8 cellular contexts compared by ENCODE assay signal in genomic region chr6:116287668-116288282, GRCh38. TPM values are rescaled to one million over a fixed set of nuclear protein-coding genes. Genes with fewer than 3 reads are reported as not detected.
DNase-seq lines count a peak whose midpoint lies in the region; ATAC-seq, FAIRE-seq and TF ChIP-seq lines count a peak whose summit lies in the region.

No MANE protein-coding gene starts in this region.

- H3K27me3 ChIP-seq in DND-41 (ENCODE audit: insufficient read depth, low read length, poor library complexity) = no peaks in the 10 kb centered on the region
- no peaks in the 10 kb centered on the region for H3K27me3 ChIP-seq in GM12878 (replicated peaks in 1 of 2; ENCODE audit: control insufficient read depth in 2 of 2, insufficient read depth in 2 of 2, low read length in 1 of 2)
- H3K27me3 ChIP-seq in kidney epithelial cell (ENCODE audit: control insufficient read depth, insufficient read depth, low read length) = no peaks in the 10 kb centered on the region
- no peaks in the 10 kb centered on the region for H3K27me3 ChIP-seq in tibial artery

- no peak overlapping the region for H3K4me2 ChIP-seq in DND-41 (ENCODE audit: insufficient read depth, low read length)
- H3K4me2 ChIP-seq in GM12878 (ENCODE audit: control insufficient read depth, insufficient read depth) = no peak overlapping the region

- intact Hi-C loops in GM12878 (cut with micrococcal nuclease; ENCODE audit: unreplicated experiment) (loop anchor here (1.0 to 5.0 kb wide), 5 partner anchors 85 to 273 kb away; partner anchors contain the start of gene DSE), tibial artery (cut with DNase I; ENCODE audit: low total_unique reads) (loop anchor here (5.0 to 10.0 kb wide), 2 partner anchors 155 to 247 kb away; no protein-coding TSS in a partner anchor)

- no peaks in the 10 kb centered on the region for H3K36me3 ChIP-seq in DND-41 (ENCODE audit: insufficient read depth, low read length)
- H3K36me3 ChIP-seq in GM12878 (ENCODE audit: control insufficient read depth in 2 of 2, insufficient read depth in 2 of 2, low read length in 1 of 2) = no peaks in the 10 kb centered on the region
- H3K36me3 ChIP-seq in kidney epithelial cell (ENCODE audit: control insufficient read depth, insufficient read depth, low read length) = no peaks in the 10 kb centered on the region
- no peaks in the 10 kb centered on the region for H3K36me3 ChIP-seq in tibial artery

- POLR2A ChIA-PET in GM12878 (lab: Charles Lee) = no interaction called here

- H3K4me1 ChIP-seq in DND-41 (ENCODE audit: insufficient read depth, low read length) (no peaks in the 10 kb centered on the region), GM12878 (ENCODE audit: control insufficient read depth, insufficient read depth, low read length) (peaks cover 3% of the 10 kb centered on the region; the same call in 1 of the 2 replicates), tibial artery (no peaks in the 10 kb centered on the region)

- H3K27ac ChIP-seq in DND-41 (ENCODE audit: low read length) = no peak overlapping the region
- no peak overlapping the region for H3K27ac ChIP-seq in GM12878 (ENCODE audit: control insufficient read depth, insufficient read depth)
- H3K27ac ChIP-seq in tibial artery = no peak overlapping the region

- no TSS peak for BruUV-seq in GM12878 (replicated peaks; lab: Mats Ljungman, UMichigan)

- WGBS in GM12878 (ENCODE audit: insufficient coverage, insufficient replicate concordance, low lambda C conversion rate, missing lambda C conversion rate) = 100% methylated on average over 2 of the region's 2 CpGs

- CTCF ChIA-PET in GM12878 (lab: Yijun Ruan, JAX) = interaction anchor here (0.6 to 4.1 kb wide), 80 partner anchors 8 to 1181 kb away, joined by 3 to 96 read pairs (median 5); partner anchors contain the start of genes RWDD1, TSPYL1 and TSPYL4

- H3K79me2 ChIP-seq in DND-41 (ENCODE audit: insufficient read depth, low read length) (no peaks in the 10 kb centered on the region), GM12878 (ENCODE audit: control insufficient read depth, insufficient read depth, low read length) (no peaks in the 10 kb centered on the region)

- TF ChIP-seq RAD21 in GM12878 (IDR thresholded peaks at IDR 0.05; ENCODE audit: insufficient read depth, low read depth, low read length) = peak; percentile 96

- H3K9me3 ChIP-seq in DND-41 (ENCODE audit: insufficient read depth, low read length, severe bottlenecking) (no peaks in the 10 kb centered on the region), GM12878 (replicated peaks; ENCODE audit: control insufficient read depth, insufficient read depth, low read length) (no peaks in the 10 kb centered on the region; the same call in 2 of the 3 replicates), tibial artery (no peaks in the 10 kb centered on the region)

- H3K4me3 ChIP-seq in DND-41 (ENCODE audit: low read depth in 1 of 2, low read length in 2 of 2) (no peak overlapping the region), GM12878 (no peak overlapping the region), kidney epithelial cell (ENCODE audit: low read depth, low read length) (no peak overlapping the region), tibial artery (no peak overlapping the region)

- SMC1A ChIA-PET in GM12878 (lab: Charles Lee; ENCODE audit: uncharacterized antibody, unreplicated experiment) = interaction anchor here (0.6 to 7.4 kb wide), 58 partner anchors 8 to 357 kb away, joined by 3 to 42 read pairs (median 4); partner anchors contain the start of genes CALHM5 and TSPYL1

- ATAC-seq in DND-41 (ENCODE audit: insufficient read depth, low read depth) (peak; percentile 88), GM21737 (IDR thresholded peaks at IDR 0.05; ENCODE audit: unreplicated experiment) (peak; percentile 57), GM12878 (peak; percentile 84), HG02623 (IDR thresholded peaks at IDR 0.05; ENCODE audit: unreplicated experiment) (no peak)

- TF ChIP-seq POLR2A in GM12878 (IDR thresholded peaks at IDR 0.05; ENCODE audit: low read depth, low read length) = no peak

- in situ Hi-C loops in GM12878 (cut with MboI) = no loop called here

- RAD21 ChIA-PET in GM12878 (lab: Charles Lee; ENCODE audit: unreplicated experiment) = interaction anchor here (0.5 to 4.4 kb wide), 34 partner anchors 8 to 378 kb away, joined by 3 to 54 read pairs (median 5); partner anchors contain the start of genes CALHM5, DSE and RWDD1

- FAIRE-seq in GM12878 (lab: Jason Lieb, UNC) = no peak

- no peak overlapping the region for H2AFZ ChIP-seq in DND-41 (ENCODE audit: low read depth, low read length)
- H2AFZ ChIP-seq in GM12878 (ENCODE audit: control insufficient read depth, low read depth, low read length) = no peak overlapping the region

- H3K9ac ChIP-seq in DND-41 (ENCODE audit: low read depth, low read length) (no peak overlapping the region), GM12878 (ENCODE audit: control insufficient read depth, insufficient read depth, low read length) (no peak overlapping the region)

- H4K20me1 ChIP-seq in DND-41 (ENCODE audit: insufficient read depth, low read length) (no peaks in the 10 kb centered on the region), GM12878 (ENCODE audit: control insufficient read depth, insufficient read depth) (no peaks in the 10 kb centered on the region)

- peak; percentile 86 for TF ChIP-seq CTCF in DND-41 (IDR thresholded peaks at IDR 0.05; ENCODE audit: borderline replicate concordance, extremely low read depth, low read length, poor library complexity, severe bottlenecking)
- peak; percentile 80 to 85 (median 81); a peak in 5 of 6 replicates for TF ChIP-seq CTCF in GM12878 (IDR thresholded peaks at IDR 0.05 in 2 of 3, conservative IDR thresholded peaks at IDR 0.05 in 1 of 3; ENCODE audit: control insufficient read depth in 2 of 3, extremely low read depth in 1 of 3, insufficient read depth in 1 of 3, low read depth in 3 of 3, low read length in 3 of 3)
- TF ChIP-seq CTCF in kidney epithelial cell (IDR thresholded peaks at IDR 0.05; ENCODE audit: insufficient read depth, low read length, poor library complexity, severe bottlenecking) = peak; percentile 77
- peak; percentile 87 to 91 for TF ChIP-seq CTCF in tibial artery (IDR thresholded peaks at IDR 0.05)

- TF ChIP-seq EP300 in GM12878 (IDR thresholded peaks at IDR 0.05; ENCODE audit: borderline replicate concordance in 1 of 2, control insufficient read depth in 1 of 2, low read depth in 2 of 2, low read length in 2 of 2) = no peak

- DNase-seq in DND-41 (no peak), NCI-H2227 (lab: John Stamatoyannopoulos, UW; ENCODE audit: unreplicated experiment) (peak; percentile 47), GM12878 (ENCODE audit: low read depth, low spot score) (no peak), kidney epithelial cell (ENCODE audit: low read depth) (no peak), tibial artery (no peak), NCI-H187 treated with DMSO at 0.1 percent for 48 hours (lab: John Stamatoyannopoulos, UW) (no peak)

TF ChIP-seq in GM12878, 131 proteins besides CTCF, POLR2A, EP300 and RAD21:
- TF ChIP-seq SMC3 (IDR thresholded peaks at IDR 0.05; ENCODE audit: borderline replicate concordance, low read length) = peak; percentile 87
- TF ChIP-seq TAF1 (IDR thresholded peaks at IDR 0.05; ENCODE audit: borderline replicate concordance, low read depth, low read length) = no peak

RNA-seq across cellular contexts. Expression of gene TSPYL1, which starts 8.0 kb away (rescaled TPM):
- 17.3 and 19.3 TPM in 2 replicates for total RNA-seq in GM12878 (2013; cell fraction: nucleolus; rRNA removed)
- 40.2 and 45.1 TPM in 2 replicates for total RNA-seq in GM12878 (2014; rRNA removed)
- 34.2 and 35.3 TPM in 2 replicates for total RNA-seq in GM12878 (2014; rRNA removed; fragmentation: Illumina TruSeq; extraction: Trizol)
- 42.7 and 44.1 TPM in 2 replicates for total RNA-seq in GM12878 (2021)
- polyA plus RNA-seq in GM12878 (2011; ENCODE audit: low read depth) = 22.6 TPM
- 28.4 and 28.5 TPM in 2 replicates for polyA plus RNA-seq in GM12878 (2011; rRNA removed)
- polyA plus RNA-seq in GM12878 (2011; cell fraction: cytosol; rRNA removed) = 18.2 and 22.7 TPM in 2 replicates
- polyA plus RNA-seq in GM12878 (2011; cell fraction: nucleus; rRNA removed) = 15.3 and 21.6 TPM in 2 replicates
- polyA plus RNA-seq in GM12878 (2012) = 31.3 and 39.9 TPM in 2 replicates
- 23.9 and 25.7 TPM in 2 replicates for polyA plus RNA-seq in GM12878 (2014; fragmentation: Illumina TruSeq; extraction: Trizol)
- polyA plus RNA-seq in GM12878 (2014; fragmentation: Nextera tagmentation; extraction: Ambion mirVana) = 10 to 100 TPM; 22.9 to 29.9 TPM
- polyA plus RNA-seq in GM12878 (2014; rRNA removed) = 20.0 and 23.1 TPM in 2 replicates
- 10 to 100 TPM; 22.9 to 23.4 TPM for polyA plus RNA-seq in GM12878 (2016; fragmentation: Nextera tagmentation; extraction: Ambion mirVana)
- polyA minus RNA-seq in GM12878 (2011; rRNA and poly(A)+ RNA removed) = 49.3 and 62.0 TPM in 2 replicates
- polyA minus RNA-seq in GM12878 (2011; cell fraction: cytosol; rRNA and poly(A)+ RNA removed) = 17.1 and 19.1 TPM in 2 replicates
- 16.1 and 24.8 TPM in 2 replicates for polyA minus RNA-seq in GM12878 (2011; cell fraction: nucleus; rRNA and poly(A)+ RNA removed)
- total RNA-seq in kidney epithelial cell = 68.3 and 73.5 TPM in 2 replicates

RNA-seq across cellular contexts. Expression of gene TSPYL4, which starts 33.9 kb away (rescaled TPM):
- total RNA-seq in GM12878 (2013; cell fraction: nucleolus; rRNA removed) = 22.8 and 23.2 TPM in 2 replicates
- total RNA-seq in GM12878 (2014; rRNA removed) (20.2 and 22.9 TPM in 2 replicates), GM12878 (2014; rRNA removed; fragmentation: Illumina TruSeq; extraction: Trizol) (9.2 and 9.8 TPM in 2 replicates), GM12878 (2021) (19.9 TPM in 2 replicates), kidney epithelial cell (13.5 and 14.3 TPM in 2 replicates)
- polyA plus RNA-seq in GM12878 (2011; ENCODE audit: low read depth) = 8.3 TPM
- polyA plus RNA-seq in GM12878 (2011; rRNA removed) (24.0 and 27.6 TPM in 2 replicates), GM12878 (2014; fragmentation: Illumina TruSeq; extraction: Trizol) (21.9 and 27.1 TPM in 2 replicates), GM12878 (2014; fragmentation: Nextera tagmentation; extraction: Ambion mirVana) (1 to 10 TPM; 1.5 to 2.2 TPM), GM12878 (2014; rRNA removed) (20.4 and 20.6 TPM in 2 replicates), GM12878 (2016; fragmentation: Nextera tagmentation; extraction: Ambion mirVana) (10 to 100 TPM; 18.5 to 21.0 TPM)
- polyA plus RNA-seq in GM12878 (2011; cell fraction: cytosol; rRNA removed) = 24.6 and 25.6 TPM in 2 replicates
- 27.2 and 29.9 TPM in 2 replicates for polyA plus RNA-seq in GM12878 (2011; cell fraction: nucleus; rRNA removed)
- polyA plus RNA-seq in GM12878 (2012) = 9.9 and 12.0 TPM in 2 replicates
- 25.2 and 27.4 TPM in 2 replicates for polyA minus RNA-seq in GM12878 (2011; rRNA and poly(A)+ RNA removed)
- 6.1 and 8.3 TPM in 2 replicates for polyA minus RNA-seq in GM12878 (2011; cell fraction: cytosol; rRNA and poly(A)+ RNA removed)
- 13.4 and 13.7 TPM in 2 replicates for polyA minus RNA-seq in GM12878 (2011; cell fraction: nucleus; rRNA and poly(A)+ RNA removed)
